In genomic region chr7:101974365-101974764, GRCh38 we compare ENCODE assay signal across 25 cellular contexts.
"Had no signal": no experiment of that assay in that cellular context is flagged by ENCODE, and none has a peak within 500 bp of the region (broad histone marks: within the 10 kb centered on the region; RNA-seq: fewer than 3 reads in every experiment).

No MANE protein-coding gene starts in this region.

- H3K9me3 ChIP-seq: ascending aorta, breast epithelium, mucosa of descending colon, prostate gland, right lobe of liver, thyroid gland had no signal

- H3K4me1 ChIP-seq: ascending aorta, breast epithelium, neural progenitor cell, prostate gland, thyroid gland had no signal

- H3K4me1 Mint-ChIP-seq: activated CD4-positive, alpha-beta T cell treated with anti-CD3 and anti-CD28 coated beads, Interleukin-2, amount 10 ng/mL, durations not matched to agents 7 days and 5 days had no signal

- ATAC-seq: activated CD4-positive, CD25-positive, alpha-beta regulatory T cell treated with anti-CD3 and anti-CD28 coated beads, Interleukin-2, amount 50 U/mL, for 24 hours; esophagus mucosa; heart right ventricle; mucosa of descending colon; right lobe of liver had no signal

- H3K9ac ChIP-seq: neural progenitor cell had no signal

- H3K27me3 Mint-ChIP-seq: activated CD4-positive, alpha-beta T cell treated with anti-CD3 and anti-CD28 coated beads, Interleukin-2, amount 10 ng/mL, durations not matched to agents 7 days and 5 days; activated naive CD4-positive, alpha-beta T cell treated with anti-CD3 and anti-CD28 coated beads, Interleukin-2, amount 50 U/mL, for 24 hours; memory B cell; naive B cell had no signal

- H3K4me3 Mint-ChIP-seq: activated CD4-positive, alpha-beta T cell treated with anti-CD3 and anti-CD28 coated beads, Interleukin-2, amount 10 ng/mL, durations not matched to agents 7 days and 5 days; activated naive CD4-positive, alpha-beta T cell treated with anti-CD3 and anti-CD28 coated beads, Interleukin-2, amount 50 U/mL, for 24 hours; immature natural killer cell; memory B cell; naive B cell; neural progenitor cell; T-helper 2 cell treated with Interferon-gamma antibody and Interleukin-4, amounts not matched to agents 5 μg/mL and 100 μg/mL, for 36 hours had no signal

- H3K27ac Mint-ChIP-seq: activated CD4-positive, alpha-beta T cell treated with anti-CD3 and anti-CD28 coated beads, Interleukin-2, amount 10 ng/mL, durations not matched to agents 7 days and 5 days; immature natural killer cell; memory B cell; neural progenitor cell; T-helper 2 cell treated with Interferon-gamma antibody and Interleukin-4, amounts not matched to agents 5 μg/mL and 100 μg/mL, for 36 hours had no signal

- H3K4me2 ChIP-seq: neural progenitor cell, smooth muscle cell had no signal

- H3K4me3 ChIP-seq: ascending aorta, breast epithelium, heart right ventricle, mucosa of descending colon, neural progenitor cell, prostate gland, right lobe of liver, smooth muscle cell, thyroid gland had no signal

- H3K27me3 ChIP-seq: ascending aorta, breast epithelium, heart right ventricle, neural progenitor cell, right lobe of liver, thyroid gland had no signal

- H3K36me3 ChIP-seq: ascending aorta, breast epithelium, neural progenitor cell, prostate gland, right lobe of liver, thyroid gland had no signal

- H3K9me3 Mint-ChIP-seq: activated naive CD4-positive, alpha-beta T cell treated with anti-CD3 and anti-CD28 coated beads, Interleukin-2, amount 50 U/mL, for 24 hours; immature natural killer cell; neural progenitor cell; T-helper 2 cell treated with Interferon-gamma antibody and Interleukin-4, amounts not matched to agents 5 μg/mL and 100 μg/mL, for 36 hours had no signal

- H3K27ac ChIP-seq: ascending aorta, breast epithelium, neural progenitor cell, prostate gland, right lobe of liver, thyroid gland had no signal

- DNase-seq: activated CD4-positive, alpha-beta T cell treated with anti-CD3 and anti-CD28 coated beads, Interleukin-2, amount 10 ng/mL, durations not matched to agents 7 days and 5 days; activated CD8-positive, alpha-beta memory T cell treated with anti-CD3 and anti-CD28 coated beads for 24 hours; activated CD8-positive, alpha-beta memory T cell treated with anti-CD3 and anti-CD28 coated beads, Interleukin-2, amount 50 U/mL, for 48 hours; activated effector memory CD4-positive, alpha-beta T cell treated with anti-CD3 and anti-CD28 coated beads, Interleukin-2, amount 50 U/mL, for 16 hours; activated T-cell treated with anti-CD3 and anti-CD28 coated beads, Interleukin-2, amount 50 U/mL, for 48 hours; cerebellar nuclear complex; cortex of kidney; heart right ventricle; immature natural killer cell; mucosa of descending colon; naive B cell; right lobe of liver; stimulated activated CD4-positive, alpha-beta T cell treated with anti-CD3 and anti-CD28 coated beads, Interleukin-4, amount 100 ng/mL, for 4 hours; stimulated activated naive CD4-positive, alpha-beta T cell treated with Interleukin-2 at 50 U/mL for 16 hours; thyroid gland had no signal

- H2AFZ ChIP-seq: neural progenitor cell had no signal
